In the genomic region with DNA sequence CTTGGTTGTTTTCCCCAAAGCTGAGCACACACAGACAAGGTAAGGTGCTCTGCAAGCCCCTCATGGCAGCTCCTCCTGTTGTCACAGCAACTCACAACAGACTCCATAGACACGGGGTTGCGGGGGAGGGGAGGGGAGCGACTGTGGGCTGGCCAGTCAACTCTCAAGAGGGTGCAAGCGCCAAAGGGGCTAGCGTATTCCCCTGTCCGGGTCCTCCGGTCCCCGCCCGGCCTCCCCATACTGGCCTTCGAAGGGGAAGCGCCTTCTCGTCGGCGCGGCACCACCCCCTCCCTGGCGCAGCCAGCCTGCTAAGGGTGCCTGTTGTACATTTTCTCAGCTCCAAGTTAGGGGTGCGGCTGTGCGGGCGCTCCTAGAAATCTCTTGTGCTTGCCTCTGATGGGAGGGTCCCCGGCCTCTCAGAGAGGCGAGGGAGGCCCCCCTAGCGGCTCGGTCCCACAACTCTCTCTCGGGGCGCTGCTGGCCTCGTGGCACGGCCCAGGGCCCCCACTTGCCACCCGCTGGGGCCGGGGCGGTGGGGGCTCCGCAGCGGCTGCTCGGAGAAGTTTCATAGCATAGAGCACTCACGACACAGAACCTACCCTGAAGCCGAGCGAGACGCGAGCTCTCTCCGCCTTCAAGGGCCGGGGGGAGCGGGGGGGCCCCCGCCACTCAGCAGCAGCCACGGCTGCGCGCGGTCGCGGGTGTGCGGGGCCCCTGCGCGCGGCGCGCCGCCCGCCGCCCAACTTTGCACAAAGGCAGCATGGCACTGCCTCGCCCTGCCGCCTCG, we compare ENCODE assay signal across 8 cellular contexts. TPM values are rescaled to one million over a fixed set of nuclear protein-coding genes. Genes with fewer than 3 reads are reported as not detected.
DNase-seq lines count a peak whose midpoint lies in the region; ATAC-seq lines count a peak whose summit lies in the region.

No MANE protein-coding gene starts in this region.

- H3K4me1 Mint-ChIP-seq in activated naive CD8-positive, alpha-beta T cell treated with anti-CD3 and anti-CD28 coated beads for 36 hours = peaks cover 7% of the 10 kb centered on the region

- no peaks in the 10 kb centered on the region for H3K9me3 Mint-ChIP-seq in activated naive CD8-positive, alpha-beta T cell treated with anti-CD3 and anti-CD28 coated beads for 36 hours

- H3K4me3 Mint-ChIP-seq in activated naive CD8-positive, alpha-beta T cell treated with anti-CD3 and anti-CD28 coated beads for 36 hours = no peak overlapping the region

- ATAC-seq in HG02759 (IDR thresholded peaks at IDR 0.05; ENCODE audit: unreplicated experiment) (peak; percentile 38), Right ventricle myocardium inferior (peak; percentile 61), HG03097 (IDR thresholded peaks at IDR 0.05; ENCODE audit: low FRiP score, unreplicated experiment) (no peak)

- no peaks in the 10 kb centered on the region for H3K36me3 Mint-ChIP-seq in activated naive CD8-positive, alpha-beta T cell treated with anti-CD3 and anti-CD28 coated beads for 36 hours

- H3K4me3 ChIP-seq in neuron (ENCODE audit: low read length) = peak overlapping the region; percentile 62

- no peaks in the 10 kb centered on the region for H3K9me3 ChIP-seq in neuron (ENCODE audit: low read length)

- H3K27me3 ChIP-seq in neuron (ENCODE audit: insufficient read depth, low read length) = no peaks in the 10 kb centered on the region

- peaks cover 78% of the 10 kb centered on the region for H3K27me3 Mint-ChIP-seq in activated naive CD8-positive, alpha-beta T cell treated with anti-CD3 and anti-CD28 coated beads for 36 hours

- peaks cover 16% of the 10 kb centered on the region for H3K4me1 ChIP-seq in neuron (ENCODE audit: insufficient read depth, low read length)

- peak overlapping the region; percentile 87 for H2AFZ ChIP-seq in neuron (ENCODE audit: low read depth, low read length)

- H3K27ac Mint-ChIP-seq in activated naive CD8-positive, alpha-beta T cell treated with anti-CD3 and anti-CD28 coated beads for 36 hours = no peak overlapping the region

- DNase-seq in activated effector memory CD4-positive, alpha-beta T cell treated with anti-CD3 and anti-CD28 coated beads, Interleukin-2, amount 50 U/mL, for 16 hours = peak; percentile 64
- no peak for DNase-seq in activated effector memory CD4-positive, alpha-beta T cell treated with Interleukin-2 at 50 U/mL for 16 hours
- peak; percentile 25 for DNase-seq in NCI-H510A (lab: John Stamatoyannopoulos, UW)
- peak; percentile 3 for DNase-seq in activated naive CD8-positive, alpha-beta T cell treated with anti-CD3 and anti-CD28 coated beads for 36 hours
- DNase-seq in Right ventricle myocardium inferior (ENCODE audit: missing footprints) = peak; percentile 88

- H3K36me3 ChIP-seq in neuron (ENCODE audit: insufficient read depth, low read length) = no peaks in the 10 kb centered on the region

- intact Hi-C loops in Right ventricle myocardium inferior (cut with DNase I) = loop anchor here (2.0 kb wide), 2 partner anchors 43 to 61 kb away; no protein-coding TSS in a partner anchor

RNA-seq across cellular contexts. Expression of gene RHOBTB1, which starts 0.4 kb away (rescaled TPM):
- total RNA-seq in activated naive CD8-positive, alpha-beta T cell treated with anti-CD3 and anti-CD28 coated beads for 36 hours = under 1 TPM in 1 of 2 experiments, not detected in 1; 0.16 TPM
- total RNA-seq in Right ventricle myocardium inferior = 12.1 TPM

Comparison
In these comparisons a context has a peak if more than half of its experiments do, and no peak if none do; other contexts are left out.
1. RNA of gene RHOBTB1, which starts 0.4 kb away (total RNA-seq): 12.1 TPM in Right ventricle myocardium inferior (single experiment); 0.16 TPM in activated naive CD8-positive, alpha-beta T cell treated with anti-CD3 and anti-CD28 coated beads for 36 hours; every median in the first group is over 10 times any median in the second.